ENCODE assay signal across 27 cellular contexts in genomic region chr5:62042007-62042406, GRCh38.
"Had no signal": no experiment of that assay in that cellular context is flagged by ENCODE, and none has a peak within 500 bp of the region (broad histone marks: within the 10 kb centered on the region; RNA-seq: fewer than 3 reads in every experiment).

No MANE protein-coding gene starts in this region.

- H3K4me3 ChIP-seq: cardiac muscle cell, K562, Peyer's patch, SJCRH30 had no signal

- FAIRE-seq: colon, K562 had no signal

- H3K27ac ChIP-seq: brain microvascular endothelial cell, cardiac muscle cell, Peyer's patch, RWPE1, SJCRH30, VCaP had no signal

- H3K9me3 ChIP-seq: Peyer's patch, SJCRH30, SK-N-SH had no signal

- DNase-seq: activated CD4-positive, alpha-beta memory T cell treated with anti-CD3 and anti-CD28 coated beads, Interleukin-2, amount 10 ng/mL, durations not matched to agents 7 days and 5 days; activated CD4-positive, alpha-beta T cell treated with anti-CD3 and anti-CD28 coated beads for 36 hours; activated CD4-positive, alpha-beta T cell treated with anti-CD3 and anti-CD28 coated beads, Interleukin-2, amount 50 U/mL, for 1 hour; activated CD4-positive, CD25-positive, alpha-beta regulatory T cell; activated gamma-delta T cell; activated naive CD4-positive, alpha-beta T cell treated with anti-CD3 and anti-CD28 coated beads for 36 hours; activated T-cell treated with anti-CD3 and anti-CD28 coated beads for 4 hours; activated T-cell treated with anti-CD3 and anti-CD28 coated beads, Interleukin-2, amount 50 U/mL, for 48 hours; amygdala; brain microvascular endothelial cell; Karpas-422; MM.1S; NCI-H1105; NCI-H1694; NCI-H2029 treated with DMSO at 0.1 percent for 48 hours; NCI-H82; Peyer's patch; Right ventricle myocardium superior; SJCRH30; SK-N-SH; T-helper 1 cell had no signal

- H3K36me3 ChIP-seq: brain microvascular endothelial cell, cardiac muscle cell, Peyer's patch, SJCRH30 had no signal

- ATAC-seq: activated CD4-positive, alpha-beta T cell treated with anti-CD3 and anti-CD28 coated beads for 36 hours; activated T-helper 17 cell treated with anti-CD3 and anti-CD28 coated beads, Interleukin-2, amount 50 U/mL, for 72 hours; K562 had no signal

- H3K4me1 ChIP-seq: Peyer's patch, SJCRH30 had no signal
